ENCODE assay signal across 8 cellular contexts in the genomic region with DNA sequence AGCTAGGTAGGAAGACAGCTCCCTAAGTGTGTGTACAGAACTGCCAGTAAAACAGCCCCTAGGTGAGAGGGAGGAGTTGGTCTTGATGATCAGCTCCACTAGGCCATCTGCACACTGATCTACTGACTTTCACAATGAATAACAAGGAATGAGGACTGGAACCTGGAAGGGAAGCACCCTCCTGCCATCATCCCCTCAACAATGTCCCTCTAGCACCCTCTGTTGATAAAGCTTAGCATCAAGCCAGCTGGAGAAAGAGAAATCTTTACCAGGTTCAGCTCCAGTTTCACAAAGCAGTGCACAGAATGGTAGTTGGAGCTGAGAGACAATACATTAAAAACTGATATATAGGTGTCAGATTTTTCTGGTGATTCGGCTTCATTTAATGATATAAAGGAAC. TPM values are rescaled to one million over a fixed set of nuclear protein-coding genes. Genes with fewer than 3 reads are reported as not detected.
DNase-seq lines count a peak whose midpoint lies in the region; ATAC-seq and TF ChIP-seq lines count a peak whose summit lies in the region.

No MANE protein-coding gene starts in this region.

- H3K4me2 ChIP-seq in OCI-LY7 (ENCODE audit: low read length) = no peak overlapping the region

- H2AFZ ChIP-seq in OCI-LY7 (ENCODE audit: low read length) = no peak overlapping the region

- H4K20me1 ChIP-seq in OCI-LY7 (ENCODE audit: insufficient read depth, low read length) = no peaks in the 10 kb centered on the region

- POLR2A ChIA-PET in OCI-LY7 (lab: Charles Lee) = interaction anchor here (0.6 to 1.1 kb wide), 3 partner anchors 14 to 259 kb away, joined by 3 to 4 read pairs (median 4); no protein-coding TSS in a partner anchor

- ATAC-seq in HG02884 (IDR thresholded peaks at IDR 0.05; ENCODE audit: unreplicated experiment) = peak; percentile 62
- ATAC-seq in GM21619 (IDR thresholded peaks at IDR 0.05; ENCODE audit: unreplicated experiment) = no peak

- intact Hi-C loops in OCI-LY7 (cut with micrococcal nuclease; ENCODE audit: unreplicated experiment) = no loop called here

- TF ChIP-seq CTCF in OCI-LY7 (conservative IDR thresholded peaks at IDR 0.05; ENCODE audit: low read length) (peak; percentile 63), foreskin fibroblast (IDR thresholded peaks at IDR 0.05; ENCODE audit: low read depth, low read length) (peak; percentile 74)

- H3K4me1 ChIP-seq in OCI-LY7 (ENCODE audit: insufficient read depth, low read length, poor library complexity, severe bottlenecking) = no peaks in the 10 kb centered on the region

- no peaks in the 10 kb centered on the region for H3K9me2 ChIP-seq in OCI-LY7 (ENCODE audit: insufficient read depth, low read length)

- no peaks in the 10 kb centered on the region for H3K36me3 ChIP-seq in OCI-LY7 (ENCODE audit: insufficient read depth, low read length)

- CTCF ChIA-PET in OCI-LY7 (lab: Charles Lee; ENCODE audit: unreplicated experiment) = no interaction called here

- peak; percentile 75 for DNase-seq in GM03348 (ENCODE audit: low spot score)
- DNase-seq in OCI-LY7 (ENCODE audit: low spot score) = no peak
- DNase-seq in foreskin fibroblast = peak; percentile 20 to 46
- DNase-seq in OCI-M2 (lab: John Stamatoyannopoulos, UW; ENCODE audit: unreplicated experiment) = no peak
- no peak for DNase-seq in activated effector memory CD4-positive, alpha-beta T cell treated with Interleukin-2 at 50 U/mL for 16 hours
- no peak for DNase-seq in ureter (ENCODE audit: low spot score)

- H3K27ac ChIP-seq in OCI-LY7 (ENCODE audit: low read depth, low read length, poor library complexity, severe bottlenecking) = no peak overlapping the region

- H3K4me3 ChIP-seq in OCI-LY7 (ENCODE audit: low read depth, low read length, poor library complexity, severe bottlenecking) (no peak overlapping the region), foreskin fibroblast (ENCODE audit: low read depth in 1 of 2, low read length in 2 of 2) (no peak overlapping the region)

- H3K79me2 ChIP-seq in OCI-LY7 (ENCODE audit: insufficient read depth, low read depth, low read length) = no peaks in the 10 kb centered on the region

- no TSS peak for BruUV-seq in OCI-LY7 (replicated peaks; lab: Mats Ljungman, UMichigan)

- H3K9me3 ChIP-seq in OCI-LY7 (ENCODE audit: low read length) = no peaks in the 10 kb centered on the region

RNA-seq across cellular contexts. Expression of a gene that starts 57.2 kb away (rescaled TPM):
- total RNA-seq in OCI-LY7 (2014; rRNA removed; shearing (Covaris generic)) = 5.9 and 7.6 TPM in 2 replicates
- total RNA-seq in OCI-LY7 (2022) (8.1 and 9.4 TPM in 2 replicates), ureter (8.0 TPM)

Comparison
In these comparisons a context has a peak if more than half of its experiments do, and no peak if none do; other contexts are left out.
1. DNase-seq: peak in GM03348 (single experiment) and foreskin fibroblast (2 of 2); none in OCI-LY7 (single experiment), OCI-M2 (single experiment), activated effector memory CD4-positive, alpha-beta T cell treated with Interleukin-2 at 50 U/mL for 16 hours (single experiment) and ureter (single experiment).